ENCODE assay signal across 22 cellular contexts in genomic region chr10:61918989-61919388, GRCh38. TPM values are rescaled to one million over a fixed set of nuclear protein-coding genes. Genes with fewer than 3 reads are reported as not detected.
DNase-seq lines count a peak whose midpoint lies in the region; ATAC-seq, FAIRE-seq and TF ChIP-seq lines count a peak whose summit lies in the region.
"Had no signal": no experiment of that assay in that cellular context is flagged by ENCODE, and none has a peak within 500 bp of the region (broad histone marks: within the 10 kb centered on the region; RNA-seq: fewer than 3 reads in every experiment).

No MANE protein-coding gene starts in this region.

- no peak for TF ChIP-seq CTCF in Panc1 (IDR thresholded peaks at IDR 0.05)
- no peak for TF ChIP-seq CTCF in type B pancreatic cell (conservative IDR thresholded peaks at IDR 0.05)
- TF ChIP-seq CTCF in breast epithelium (IDR thresholded peaks at IDR 0.05) = no peak

- no peak overlapping the region for H4K91ac ChIP-seq in mesenchymal stem cell (ENCODE audit: low read length)

- peaks cover 33% of the 10 kb centered on the region for H3K4me1 ChIP-seq in Panc1 (ENCODE audit: control insufficient read depth, insufficient read depth, low read length)
- peaks cover 14% of the 10 kb centered on the region for H3K4me1 ChIP-seq in mesenchymal stem cell (ENCODE audit: control insufficient read depth, insufficient read depth, low read depth, low read length)
- H3K4me1 ChIP-seq in breast epithelium = no peaks in the 10 kb centered on the region
- H3K4me1 ChIP-seq: SJCRH30 had no signal

- no peak for ATAC-seq in stimulated activated naive CD8-positive, alpha-beta T cell treated with anti-CD3 and anti-CD28 coated beads, Interleukin-15, amount 100 ng/mL, for 72 hours
- ATAC-seq in Panc1 = no peak
- no peak for ATAC-seq in GM21576 (IDR thresholded peaks at IDR 0.05; ENCODE audit: unreplicated experiment)
- ATAC-seq: GM23338 had no signal

- peaks cover 26% of the 10 kb centered on the region for H3K79me1 ChIP-seq in mesenchymal stem cell (replicated peaks; ENCODE audit: low read length, poor library complexity, severe bottlenecking)

- H2BK120ac ChIP-seq in mesenchymal stem cell (ENCODE audit: low read depth, low read length) = no peak overlapping the region

- intact Hi-C loops in Panc1 (cut with micrococcal nuclease; ENCODE audit: unreplicated experiment) = no loop called here
- intact Hi-C loops in breast epithelium (cut with DNase I; ENCODE audit: low total_unique reads) = no loop called here

- H2BK5ac ChIP-seq in mesenchymal stem cell (ENCODE audit: low read depth, low read length, poor library complexity, severe bottlenecking) = no peak overlapping the region

- H4K8ac ChIP-seq in mesenchymal stem cell (ENCODE audit: low read length) = no peak overlapping the region

- no peaks in the 10 kb centered on the region for H3K27me3 ChIP-seq in Panc1 (ENCODE audit: control insufficient read depth, insufficient read depth, low read length)
- H3K27me3 ChIP-seq in mesenchymal stem cell (ENCODE audit: control insufficient read depth in 1 of 2, insufficient read depth in 1 of 2, low read length in 2 of 2) = no peaks in the 10 kb centered on the region
- no peaks in the 10 kb centered on the region for H3K27me3 ChIP-seq in breast epithelium
- H3K27me3 ChIP-seq: BLaER1 treated with 17β-estradiol and CSF1 and Interleukin-3, amounts not matched to agents 10 nM and 100 nM; SJCRH30 had no signal

- H3K27me3 Mint-ChIP-seq in stimulated activated naive CD8-positive, alpha-beta T cell treated with anti-CD3 and anti-CD28 coated beads, Interleukin-15, Interleukin-2, amounts not matched to agents 100 ng/mL and 50 ng/mL, for 24 hours = no peaks in the 10 kb centered on the region
- no peaks in the 10 kb centered on the region for H3K27me3 Mint-ChIP-seq in stimulated activated naive CD8-positive, alpha-beta T cell treated with anti-CD3 and anti-CD28 coated beads, Interleukin-15, amount 100 ng/mL, for 72 hours
- H3K27me3 Mint-ChIP-seq in type B pancreatic cell = no peaks in the 10 kb centered on the region
- H3K27me3 Mint-ChIP-seq: CD4-positive, alpha-beta memory T cell had no signal

- POLR2A ChIA-PET in Panc1 (lab: Charles Lee) = no interaction called here

- no peak for FAIRE-seq in frontal cortex (lab: Jason Lieb, UNC)
- FAIRE-seq: G401.6, GM12892 had no signal

- no peak overlapping the region for H2BK15ac ChIP-seq in mesenchymal stem cell (ENCODE audit: low read depth, poor library complexity, severe bottlenecking)

- no peaks in the 10 kb centered on the region for H3K36me3 ChIP-seq in Panc1 (ENCODE audit: control insufficient read depth, insufficient read depth, low read length)
- H3K36me3 ChIP-seq in mesenchymal stem cell (ENCODE audit: control insufficient read depth in 1 of 2, insufficient read depth in 2 of 2, low read depth in 1 of 2, low read length in 2 of 2) = peaks cover 13 to 29% of the 10 kb centered on the region in 2 experiments
- no peaks in the 10 kb centered on the region for H3K36me3 ChIP-seq in breast epithelium
- H3K36me3 ChIP-seq: SJCRH30 had no signal

- CTCF ChIA-PET in Panc1 (lab: Charles Lee) = no interaction called here

- no peak overlapping the region for H3K4me2 ChIP-seq in mesenchymal stem cell (ENCODE audit: low read length, poor library complexity, severe bottlenecking)
- H3K4me2 ChIP-seq: GM23338 had no signal

- no peak for DNase-seq in stimulated activated naive CD8-positive, alpha-beta T cell treated with anti-CD3 and anti-CD28 coated beads, Interleukin-15, amount 100 ng/mL, for 72 hours
- DNase-seq in Panc1 (ENCODE audit: low read depth, low spot score) (no peak), mesenchymal stem cell (no peak), type B pancreatic cell (ENCODE audit: extremely low spot score, unreplicated experiment) (no peak), breast epithelium (ENCODE audit: low spot score in 2 of 2) (no peak), frontal cortex (ENCODE audit: low spot score in 2 of 2) (no peak)
- DNase-seq: CD4-positive, alpha-beta memory T cell; DMS153; HCEC 1CT; NCI-H1105 treated with DMSO at 0.1 percent for 48 hours; NCI-H2029 treated with DMSO at 0.1 percent for 48 hours; NCI-H226; NCI-H510A treated with DMSO at 0.1 percent for 48 hours; NCI-H748 treated with DMSO at 0.1 percent for 48 hours; NK-92 treated with Interleukin-12 subunit alpha and Interleukin-12 subunit beta, amount 100 ng/mL, for 24 hours; SJCRH30 had no signal

- H3K4me3 ChIP-seq in Panc1 (ENCODE audit: low read depth in 2 of 2, low read length in 2 of 2) (no peak overlapping the region), mesenchymal stem cell (ENCODE audit: insufficient read depth in 1 of 2, low read depth in 1 of 2, low read length in 2 of 2) (no peak overlapping the region), breast epithelium (no peak overlapping the region)
- H3K4me3 ChIP-seq: BLaER1 treated with 17β-estradiol and CSF1 and Interleukin-3, amounts not matched to agents 10 nM and 100 nM; GM23338; SJCRH30 had no signal

- 96% methylated on average over 4 of the region's 4 CpGs for WGBS in mesenchymal stem cell

- peaks cover 85% of the 10 kb centered on the region for H3K36me3 Mint-ChIP-seq in stimulated activated naive CD8-positive, alpha-beta T cell treated with anti-CD3 and anti-CD28 coated beads, Interleukin-15, Interleukin-2, amounts not matched to agents 100 ng/mL and 50 ng/mL, for 24 hours (ENCODE audit: low read depth)
- H3K36me3 Mint-ChIP-seq in type B pancreatic cell = peaks cover 48% of the 10 kb centered on the region

- no peak overlapping the region for H2BK12ac ChIP-seq in mesenchymal stem cell (ENCODE audit: low read length in 2 of 2)

- H3K4ac ChIP-seq in mesenchymal stem cell (ENCODE audit: low read depth in 1 of 2, low read length in 2 of 2) = no peak overlapping the region

- no peak overlapping the region for H3K23ac ChIP-seq in mesenchymal stem cell (ENCODE audit: low read length in 2 of 2)

- no peak overlapping the region for H3K9ac ChIP-seq in mesenchymal stem cell (ENCODE audit: low read length)

- H3K27ac Mint-ChIP-seq in stimulated activated naive CD8-positive, alpha-beta T cell treated with anti-CD3 and anti-CD28 coated beads, Interleukin-15, Interleukin-2, amounts not matched to agents 100 ng/mL and 50 ng/mL, for 24 hours = peak overlapping the region; percentile 26
- peak overlapping the region in 1 of 2 donors; percentile 37 for H3K27ac Mint-ChIP-seq in stimulated activated naive CD8-positive, alpha-beta T cell treated with anti-CD3 and anti-CD28 coated beads, Interleukin-15, amount 100 ng/mL, for 72 hours
- H3K27ac Mint-ChIP-seq in type B pancreatic cell = peak overlapping the region; percentile 59
- H3K27ac Mint-ChIP-seq: GM23338 had no signal

- TF ChIP-seq POLR2A in breast epithelium (IDR thresholded peaks at IDR 0.05) = no peak

- no peak overlapping the region for H3K18ac ChIP-seq in mesenchymal stem cell (ENCODE audit: low read depth in 1 of 2, low read length in 2 of 2)

- no peak overlapping the region for H3K4me3 Mint-ChIP-seq in stimulated activated naive CD8-positive, alpha-beta T cell treated with anti-CD3 and anti-CD28 coated beads, Interleukin-15, Interleukin-2, amounts not matched to agents 100 ng/mL and 50 ng/mL, for 24 hours
- H3K4me3 Mint-ChIP-seq in stimulated activated naive CD8-positive, alpha-beta T cell treated with anti-CD3 and anti-CD28 coated beads, Interleukin-15, amount 100 ng/mL, for 72 hours = peak overlapping the region in 1 of 2 donors; percentile 13
- no peak overlapping the region for H3K4me3 Mint-ChIP-seq in type B pancreatic cell
- H3K4me3 Mint-ChIP-seq: GM23338 had no signal

- H2AFZ ChIP-seq in mesenchymal stem cell (ENCODE audit: low read depth, low read length) = no peak overlapping the region
- H2AFZ ChIP-seq: GM23338 had no signal

- peak overlapping the region; percentile 85 for H2AK5ac ChIP-seq in mesenchymal stem cell (ENCODE audit: low read length, severe bottlenecking)

- BruUV-seq in Panc1 (replicated peaks; lab: Mats Ljungman, UMichigan) = no TSS peak

- H3K4me1 Mint-ChIP-seq in stimulated activated naive CD8-positive, alpha-beta T cell treated with anti-CD3 and anti-CD28 coated beads, Interleukin-15, Interleukin-2, amounts not matched to agents 100 ng/mL and 50 ng/mL, for 24 hours (ENCODE audit: low read depth) = peaks cover 57% of the 10 kb centered on the region
- peaks cover 34% of the 10 kb centered on the region for H3K4me1 Mint-ChIP-seq in stimulated activated naive CD8-positive, alpha-beta T cell treated with anti-CD3 and anti-CD28 coated beads, Interleukin-15, amount 100 ng/mL, for 72 hours
- peaks cover 25% of the 10 kb centered on the region for H3K4me1 Mint-ChIP-seq in type B pancreatic cell (ENCODE audit: unreplicated experiment)
- H3K4me1 Mint-ChIP-seq: GM23338 had no signal

- H3K9me3 ChIP-seq in Panc1 (ENCODE audit: control insufficient read depth, insufficient read depth, low read depth, low read length) (no peaks in the 10 kb centered on the region), mesenchymal stem cell (ENCODE audit: control insufficient read depth, low read length) (no peaks in the 10 kb centered on the region), breast epithelium (no peaks in the 10 kb centered on the region)
- H3K9me3 ChIP-seq: SJCRH30 had no signal

- in situ Hi-C loops in Panc1 (cut with HindIII; ENCODE audit: low pct_unique_long_range_greater_than_20kb, low sequenced_read_pairs) = no loop called here

- H3K14ac ChIP-seq in mesenchymal stem cell (ENCODE audit: low read length in 2 of 2) = no peak overlapping the region

- peaks cover 4% of the 10 kb centered on the region for H3K9me3 Mint-ChIP-seq in stimulated activated naive CD8-positive, alpha-beta T cell treated with anti-CD3 and anti-CD28 coated beads, Interleukin-15, Interleukin-2, amounts not matched to agents 100 ng/mL and 50 ng/mL, for 24 hours
- peaks cover 9 to 10% of the 10 kb centered on the region in 2 donors for H3K9me3 Mint-ChIP-seq in stimulated activated naive CD8-positive, alpha-beta T cell treated with anti-CD3 and anti-CD28 coated beads, Interleukin-15, amount 100 ng/mL, for 72 hours
- H3K9me3 Mint-ChIP-seq in type B pancreatic cell = peaks cover 9% of the 10 kb centered on the region
- H3K9me3 Mint-ChIP-seq: GM23338 had no signal

- peak overlapping the region; percentile 61; the same call in 1 of the 2 replicates for H3K27ac ChIP-seq in Panc1 (ENCODE audit: low read length)
- peak overlapping the region; percentile 79 for H3K27ac ChIP-seq in mesenchymal stem cell (ENCODE audit: low read length, poor library complexity, severe bottlenecking)
- H3K27ac ChIP-seq in breast epithelium = no peak overlapping the region
- H3K27ac ChIP-seq: SJCRH30 had no signal

RNA-seq across cellular contexts. Expression of gene ARID5B, which starts 17.5 kb away (rescaled TPM):
- total RNA-seq in Panc1 (2021; ENCODE audit: unreplicated experiment) = 22.7 TPM
- polyA plus RNA-seq in Panc1 (2012; ENCODE audit: insufficient read length) = 7.6 TPM
- polyA plus RNA-seq in mesenchymal stem cell (2013, experiment 1 of 2) = 61.5 TPM
- 57.0 TPM for polyA plus RNA-seq in mesenchymal stem cell (2013, experiment 2 of 2)
- 36.9 and 55.2 TPM in 2 replicates for total RNA-seq in type B pancreatic cell (ENCODE audit: low replicate concordance)
- 100 to 1,000 TPM in 2 of 3 donors, 10 to 100 TPM in 1; 89.5 to 166 (median 125) TPM for total RNA-seq in breast epithelium
- 19.6 TPM for total RNA-seq in frontal cortex

Comparison
In these comparisons a context has a peak if more than half of its experiments do, and no peak if none do; other contexts are left out.
1. H3K27ac ChIP-seq: peak in Panc1 (single experiment) and mesenchymal stem cell (single experiment); none in breast epithelium (0 of 2).